Comparison of ENCODE assay signal across 35 cellular contexts in genomic region chr20:10960416-10960815, GRCh38.
DNase-seq lines count a peak whose midpoint lies in the region; ATAC-seq and TF ChIP-seq lines count a peak whose summit lies in the region.
"Had no signal": no experiment of that assay in that cellular context is flagged by ENCODE, and none has a peak within 500 bp of the region (broad histone marks: within the 10 kb centered on the region; RNA-seq: fewer than 3 reads in every experiment).

No MANE protein-coding gene starts in this region.

- peaks cover 6% of the 10 kb centered on the region for H3K9me3 Mint-ChIP-seq in WTC11
- H3K9me3 Mint-ChIP-seq: CD8-positive, alpha-beta T cell had no signal

- CTCF ChIA-PET in WTC11 (lab: Charles Lee), result no interaction called here

- no peaks in the 10 kb centered on the region for H3K4me1 Mint-ChIP-seq in WTC11
- H3K4me1 Mint-ChIP-seq: B cell; CD4-positive, alpha-beta memory T cell; CD4-positive, CD25-positive, alpha-beta regulatory T cell; CD8-positive, alpha-beta memory T cell had no signal

- no peaks in the 10 kb centered on the region for H3K36me3 Mint-ChIP-seq in WTC11
- H3K36me3 Mint-ChIP-seq: CD14-positive monocyte; CD4-positive, alpha-beta memory T cell; CD4-positive, CD25-positive, alpha-beta regulatory T cell; CD8-positive, alpha-beta memory T cell; CD8-positive, alpha-beta T cell had no signal

- no peak overlapping the region for H3K27ac Mint-ChIP-seq in WTC11
- H3K27ac Mint-ChIP-seq: B cell; CD14-positive monocyte; CD4-positive, alpha-beta memory T cell; CD4-positive, alpha-beta T cell; CD8-positive, alpha-beta memory T cell; CD8-positive, alpha-beta T cell had no signal

- DNase-seq in OCI-M1 (lab: John Stamatoyannopoulos, UW) (peak; percentile 6), WTC11 (ENCODE audit: low spot score) (no peak), mesenteric fat pad (ENCODE audit: low spot score) (no peak), substantia nigra (lab: John Stamatoyannopoulos, UW) (no peak), NCI-H2107 treated with DMSO at 0.1 percent for 48 hours (lab: John Stamatoyannopoulos, UW; ENCODE audit: unreplicated experiment) (no peak)
- DNase-seq: 8988T; ACHN; AML-193; BE2C; C1 segment of cervical spinal cord; Caco-2; Calu3; CD4-positive, alpha-beta memory T cell; CD4-positive, alpha-beta T cell; CD4-positive, CD25-positive, alpha-beta regulatory T cell; CD8-positive, alpha-beta memory T cell; CD8-positive, alpha-beta T cell; COR-L47; DMS 273 treated with DMSO at 0.1 percent for 48 hours; DMS153; DMS53; DMS79; DMS79 treated with DMSO at 0.1 percent for 48 hours; DND-41; EL had no signal

- POLR2A ChIA-PET in WTC11 (lab: Charles Lee), result no interaction called here

- TF ChIP-seq CTCF in VCaP (conservative IDR thresholded peaks at IDR 0.05) (no peak), WTC11 (IDR thresholded peaks at IDR 0.05) (no peak)

- TF ChIP-seq RAD21 in Ishikawa (IDR thresholded peaks at IDR 0.05; ENCODE audit: low read depth), result no peak

- ATAC-seq in WTC11 (no peak), GM19023 (IDR thresholded peaks at IDR 0.05; ENCODE audit: unreplicated experiment) (no peak)
- ATAC-seq: A549; CD8-positive, alpha-beta T cell had no signal

- H3K4me3 Mint-ChIP-seq in WTC11, result no peak overlapping the region
- H3K4me3 Mint-ChIP-seq: B cell; CD14-positive monocyte; CD4-positive, alpha-beta memory T cell; CD4-positive, alpha-beta T cell; CD4-positive, CD25-positive, alpha-beta regulatory T cell; CD8-positive, alpha-beta memory T cell; CD8-positive, alpha-beta T cell had no signal

- H3K27me3 Mint-ChIP-seq in WTC11 (ENCODE audit: low read depth), result no peaks in the 10 kb centered on the region
- H3K27me3 Mint-ChIP-seq: B cell; CD4-positive, alpha-beta memory T cell; CD4-positive, alpha-beta T cell; CD4-positive, CD25-positive, alpha-beta regulatory T cell had no signal

- peak overlapping the region; percentile 64; the same call in 1 of the 2 replicates for H3K27ac ChIP-seq in VCaP
- no peak overlapping the region for H3K27ac ChIP-seq in substantia nigra (ENCODE audit: low read depth, low read length, poor library complexity, severe bottlenecking)
- H3K27ac ChIP-seq: 22Rv1; A549; BLaER1; BLaER1 treated with 17β-estradiol and CSF1 and Interleukin-3, amounts not matched to agents 10 nM and 100 nM; C4-2B had no signal

- no peak for TF ChIP-seq EP300 in Ishikawa (IDR thresholded peaks at IDR 0.05; ENCODE audit: borderline replicate concordance)

TF ChIP-seq in Ishikawa, 13 proteins besides CTCF, POLR2A, EP300 and RAD21:
- TF ChIP-seq USF1 (IDR thresholded peaks at IDR 0.05) (peak; percentile 51), CEBPB (IDR thresholded peaks at IDR 0.05) (no peak)

TF ChIP-seq in WTC11, 78 proteins besides CTCF, POLR2A, EP300 and RAD21:
- TF ChIP-seq GRHL2 (CRISPR knock-in tag; IDR thresholded peaks at IDR 0.05; ENCODE audit: insufficient replicate concordance, severe bottlenecking) (no peak), ATF2 (CRISPR knock-in tag; IDR thresholded peaks at IDR 0.05; ENCODE audit: borderline replicate concordance, low read depth) (no peak), ATF1 (CRISPR knock-in tag; IDR thresholded peaks at IDR 0.05) (no peak), CREB1 (CRISPR knock-in tag; IDR thresholded peaks at IDR 0.05) (no peak), SMAD4 (CRISPR knock-in tag; IDR thresholded peaks at IDR 0.05) (no peak), ZNF121 (CRISPR knock-in tag; IDR thresholded peaks at IDR 0.05) (no peak), ZNF219 (CRISPR knock-in tag; IDR thresholded peaks at IDR 0.05; ENCODE audit: borderline replicate concordance) (no peak), USF2 (CRISPR knock-in tag; IDR thresholded peaks at IDR 0.05) (peak; percentile 52; the same call in 1 of the 2 replicates)
